12 cellular contexts compared by ENCODE assay signal in the genomic region with DNA sequence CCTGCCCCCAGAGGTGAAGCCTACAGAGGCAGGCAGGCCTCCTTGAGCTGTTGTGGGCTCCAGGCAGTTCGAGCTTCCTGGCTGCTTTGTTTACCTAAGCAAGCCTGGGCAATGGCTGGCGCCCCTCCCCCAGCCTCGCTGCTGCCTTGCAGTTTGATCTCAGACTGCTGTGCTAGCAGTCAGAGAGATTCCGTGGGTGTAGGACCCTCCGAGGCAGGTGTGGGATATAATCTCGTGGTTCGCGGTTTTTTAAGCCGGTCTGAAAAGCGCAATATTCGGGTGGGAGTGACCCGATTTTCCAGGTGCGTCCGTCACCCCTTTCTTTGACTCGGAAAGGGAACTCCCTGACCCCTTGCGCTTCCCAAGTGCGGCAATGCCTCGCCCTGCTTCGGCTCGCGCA. TPM values are rescaled to one million over a fixed set of nuclear protein-coding genes. Genes with fewer than 3 reads are reported as not detected.
"Had no signal": no experiment of that assay in that cellular context is flagged by ENCODE, and none has a peak within 500 bp of the region (broad histone marks: within the 10 kb centered on the region; RNA-seq: fewer than 3 reads in every experiment).

No MANE protein-coding gene starts in this region.

RNA-seq across cellular contexts. Expression of gene IZUMO3, which starts 34.3 kb away (rescaled TPM):
- total RNA-seq: activated CD4-positive, alpha-beta T cell treated with anti-CD3 and anti-CD28 coated beads for 36 hours; activated CD4-positive, alpha-beta T cell treated with anti-CD3 and anti-CD28 coated beads, Interleukin-2, amount 10 ng/mL, durations not matched to agents 7 days and 5 days; activated CD8-positive, alpha-beta T cell treated with anti-CD3 and anti-CD28 coated beads, Interleukin-2, amount 10 ng/mL, durations not matched to agents 7 days and 5 days; activated naive CD8-positive, alpha-beta T cell treated with anti-CD3 and anti-CD28 coated beads, Interleukin-2, amount 10 ng/mL, durations not matched to agents 7 days and 5 days; activated T-helper 2 cell treated with anti-CD3 and anti-CD28 coated beads, Interferon-gamma antibody, Interleukin-2, Interleukin-4, amounts not matched to agents 10 μg/mL and 5 μg/mL and 100 μg/mL, durations not matched to agents 14 hours and 24 hours and 36 hours; ascending aorta; cardiac muscle cell; PC-3; Peyer's patch; SJSA1 had no signal
- polyA plus RNA-seq: adipose tissue, cardiac muscle cell, SK-N-SH had no signal
